Comparison of ENCODE assay signal across 9 cellular contexts in the genomic region with DNA sequence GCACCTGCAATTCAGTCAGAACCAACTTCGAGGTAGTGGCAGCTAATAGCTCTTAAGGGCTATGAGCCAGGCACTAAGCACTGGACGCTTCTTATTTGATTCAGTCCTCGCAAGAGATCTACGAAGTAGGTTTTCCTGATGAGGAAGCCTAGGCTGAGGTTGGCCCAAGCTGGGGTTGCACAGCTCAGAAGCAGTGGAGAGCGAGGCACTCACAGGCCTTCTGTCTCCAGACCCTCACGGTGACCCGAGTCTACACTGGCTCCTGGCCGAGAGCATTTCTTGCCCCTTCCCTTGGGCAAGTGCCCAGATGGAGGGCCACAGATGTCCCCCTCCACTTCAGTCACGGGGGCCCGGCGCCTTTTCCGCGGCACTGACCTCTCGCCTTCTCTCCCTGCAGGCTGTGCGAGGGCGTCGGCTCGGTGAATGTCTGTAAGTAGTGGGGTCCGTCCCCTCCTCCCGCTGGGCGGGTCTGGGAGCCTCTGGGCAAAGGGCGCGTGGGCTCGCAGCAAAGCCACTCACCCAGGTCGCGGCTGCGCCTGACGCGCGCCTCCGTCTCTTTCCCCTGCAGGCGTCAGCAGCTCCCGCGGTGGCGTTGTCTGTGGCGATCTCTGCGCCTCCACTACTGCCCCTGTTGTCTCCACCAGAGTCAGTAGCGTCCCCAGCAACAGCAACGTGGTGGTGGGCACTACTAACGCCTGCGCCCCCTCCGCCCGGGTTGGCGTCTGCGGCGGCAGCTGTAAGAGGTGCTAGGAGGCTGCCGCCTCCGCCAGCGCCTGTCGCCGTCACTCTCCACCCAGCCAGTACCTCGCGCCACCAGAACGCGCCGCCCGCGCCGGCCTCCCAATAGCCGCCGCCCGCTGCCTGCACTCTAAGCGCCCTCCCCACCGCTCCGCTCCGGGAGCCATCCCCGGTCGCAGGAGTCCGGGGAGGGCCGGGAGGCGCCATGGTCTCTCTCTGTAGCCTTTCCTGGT. TPM values are rescaled to one million over a fixed set of nuclear protein-coding genes. Genes with fewer than 3 reads are reported as not detected.
A peak's percentile ranks its signal among the peaks of the same experiment; 100 is the strongest.
DNase-seq lines count a peak whose midpoint lies in the region; ATAC-seq, FAIRE-seq and TF ChIP-seq lines count a peak whose summit lies in the region.
"Had no signal": no experiment of that assay in that cellular context is flagged by ENCODE, and none has a peak within 500 bp of the region (broad histone marks: within the 10 kb centered on the region; RNA-seq: fewer than 3 reads in every experiment).

No MANE protein-coding gene starts in this region.

- peaks cover 19% of the 10 kb centered on the region for H3K27me3 ChIP-seq in keratinocyte (ENCODE audit: control insufficient read depth, extremely low read depth, insufficient read depth, low read length)
- peaks cover 30% of the 10 kb centered on the region for H3K27me3 ChIP-seq in smooth muscle cell (ENCODE audit: low read depth)

- no peaks in the 10 kb centered on the region for H3F3A ChIP-seq in smooth muscle cell (ENCODE audit: low read depth)

- H4K20me1 ChIP-seq in keratinocyte (ENCODE audit: control insufficient read depth, extremely low read depth, insufficient read depth, low read length) = no peaks in the 10 kb centered on the region
- H4K20me1 ChIP-seq in smooth muscle cell (ENCODE audit: low read depth) = no peaks in the 10 kb centered on the region

- 13% methylated on average over 66 of the region's 71 CpGs for WGBS in smooth muscle cell (ENCODE audit: low lambda C conversion rate)

- H3K4me3 ChIP-seq in keratinocyte (ENCODE audit: control insufficient read depth in 2 of 3, extremely low read depth in 1 of 3, insufficient read depth in 2 of 3, low read depth in 1 of 3, low read length in 3 of 3) (peak overlapping the region; percentile 33 to 69 (median 65)), smooth muscle cell (peak overlapping the region; percentile 53)

- ATAC-seq in HG03571 (IDR thresholded peaks at IDR 0.05; ENCODE audit: unreplicated experiment) = no peak

- no peaks in the 10 kb centered on the region for H3K36me3 ChIP-seq in keratinocyte (ENCODE audit: control insufficient read depth in 2 of 2, extremely low read depth in 1 of 2, insufficient read depth in 2 of 2, low read length in 2 of 2)
- no peaks in the 10 kb centered on the region for H3K36me3 ChIP-seq in smooth muscle cell (ENCODE audit: low read depth)

- peak; percentile 64 for DNase-seq in activated effector memory CD4-positive, alpha-beta T cell treated with anti-CD3 and anti-CD28 coated beads, Interleukin-2, amount 50 U/mL, for 16 hours
- no peak for DNase-seq in activated effector memory CD4-positive, alpha-beta T cell treated with Interleukin-2 at 50 U/mL for 16 hours
- DNase-seq in SHP77 treated with DMSO at 0.1 percent for 48 hours (lab: John Stamatoyannopoulos, UW) (peak; percentile 20), caudate nucleus (lab: John Stamatoyannopoulos, UW) (peak in 50 of 61 donors; percentile 6 to 91 (median 44)), keratinocyte (ENCODE audit: low read depth, low spot score) (no peak), smooth muscle cell (lab: John Stamatoyannopoulos, UW; ENCODE audit: unreplicated experiment) (peak; percentile 36), H4 (ENCODE audit: low spot score) (no peak)

- peak overlapping the region; percentile 44 for H3K27ac ChIP-seq in caudate nucleus (ENCODE audit: low read depth, low read length)
- H3K27ac ChIP-seq in keratinocyte (ENCODE audit: control insufficient read depth, insufficient read depth, low read length) = no peak overlapping the region
- no peak overlapping the region for H3K27ac ChIP-seq in smooth muscle cell (ENCODE audit: low read depth)

- H3K9me1 ChIP-seq in keratinocyte (ENCODE audit: control insufficient read depth, extremely low read depth, insufficient read depth, low read length) = no peaks in the 10 kb centered on the region

- H3K9ac ChIP-seq in keratinocyte (ENCODE audit: control insufficient read depth, extremely low read depth, insufficient read depth, low read length) (peak overlapping the region; percentile 64), smooth muscle cell (ENCODE audit: low read depth) (peak overlapping the region; percentile 57)

- FAIRE-seq in keratinocyte (lab: Jason Lieb, UNC) = no peak
- FAIRE-seq: endometrium had no signal

- H3K4me2 ChIP-seq in keratinocyte (ENCODE audit: control insufficient read depth, extremely low read depth, insufficient read depth, low read depth, low read length) (peak overlapping the region; percentile 83), smooth muscle cell (peak overlapping the region; percentile 92)

- H3K9me3 ChIP-seq in keratinocyte (ENCODE audit: control insufficient read depth, low read depth, low read length) (no peaks in the 10 kb centered on the region), smooth muscle cell (replicated peaks; ENCODE audit: low read depth) (no peaks in the 10 kb centered on the region)

- dilution Hi-C loops in keratinocyte (cut with MboI; ENCODE audit: extremely low pct_ligation_motif_present, low sequenced_read_pairs) = no loop called here

- H3K4me1 ChIP-seq in keratinocyte (ENCODE audit: control insufficient read depth, extremely low read depth, insufficient read depth, low read length) = peaks cover 12% of the 10 kb centered on the region
- peaks cover 4% of the 10 kb centered on the region for H3K4me1 ChIP-seq in smooth muscle cell (ENCODE audit: low read depth)

- TF ChIP-seq CTCF in keratinocyte (optimal IDR thresholded peaks at IDR 0.05 in 1 of 3, IDR thresholded peaks at IDR 0.05 in 1 of 3, conservative IDR thresholded peaks at IDR 0.05 in 1 of 3; ENCODE audit: extremely low read depth in 1 of 3, insufficient read depth in 2 of 3, low read length in 3 of 3) (peak in 1 of 3 experiments; percentile 7), smooth muscle cell (IDR thresholded peaks at IDR 0.05; ENCODE audit: borderline replicate concordance, insufficient read depth, poor library complexity, severe bottlenecking) (no peak)

- no peaks in the 10 kb centered on the region for H3K79me2 ChIP-seq in keratinocyte (ENCODE audit: control insufficient read depth, insufficient read depth, low read length)
- H3K79me2 ChIP-seq in smooth muscle cell (ENCODE audit: low read depth) = no peaks in the 10 kb centered on the region

- H2AFZ ChIP-seq in keratinocyte (ENCODE audit: control insufficient read depth, low read length) (peak overlapping the region; percentile 86), smooth muscle cell (ENCODE audit: low read depth) (peak overlapping the region; percentile 67)

RNA-seq across cellular contexts. Expression of a gene that starts 13.1 kb away (rescaled TPM):
- polyA plus RNA-seq in keratinocyte = not detected in 3 replicates
- not detected for polyA plus RNA-seq in keratinocyte (2011; ENCODE audit: low read depth)
- polyA plus RNA-seq in keratinocyte (2011; cell fraction: cytosol; rRNA removed) = not detected in 2 replicates
- polyA plus RNA-seq in keratinocyte (2011; cell fraction: nucleus; rRNA removed) = not detected in 2 replicates
- not detected in 2 replicates for polyA plus RNA-seq in keratinocyte (2012; ENCODE audit: low replicate concordance)
- not detected in 3 replicates for polyA minus RNA-seq in keratinocyte
- polyA minus RNA-seq in keratinocyte (2011; cell fraction: cytosol; rRNA and poly(A)+ RNA removed) = not detected
- polyA minus RNA-seq in keratinocyte (2011; cell fraction: nucleus; rRNA and poly(A)+ RNA removed) = not detected in 2 replicates
- not detected in 2 replicates for total RNA-seq in smooth muscle cell
- not detected in 2 replicates for polyA plus RNA-seq in smooth muscle cell
- total RNA-seq in H4 (2014; rRNA removed; shearing (Covaris generic)) = not detected in 2 replicates

RNA-seq across cellular contexts. Expression of a gene that starts 16.8 kb away (rescaled TPM):
- polyA plus RNA-seq in keratinocyte = 0.03 to 0.15 TPM in 2 of 3 replicates, not detected in the other
- 0.96 TPM for polyA plus RNA-seq in keratinocyte (2011; ENCODE audit: low read depth)
- polyA plus RNA-seq in keratinocyte (2011; cell fraction: cytosol; rRNA removed) = 0.04 and 0.05 TPM in 2 replicates
- polyA plus RNA-seq in keratinocyte (2011; cell fraction: nucleus; rRNA removed) = 0.09 TPM in 1 of 2 replicates, not detected in the other
- 0.09 and 0.95 TPM in 2 replicates for polyA plus RNA-seq in keratinocyte (2012; ENCODE audit: low replicate concordance)
- 0.20 TPM in 1 of 3 replicates, not detected in the others for polyA minus RNA-seq in keratinocyte
- polyA minus RNA-seq in keratinocyte (2011; cell fraction: cytosol; rRNA and poly(A)+ RNA removed) = not detected
- polyA minus RNA-seq in keratinocyte (2011; cell fraction: nucleus; rRNA and poly(A)+ RNA removed) = not detected in 2 replicates
- 0.18 and 1.4 TPM in 2 replicates for total RNA-seq in smooth muscle cell
- polyA plus RNA-seq in smooth muscle cell = 0.49 and 1.7 TPM in 2 replicates
- 5.7 and 10.8 TPM in 2 replicates for total RNA-seq in H4 (2014; rRNA removed; shearing (Covaris generic))

RNA-seq across cellular contexts. Expression of a gene that starts 33.7 kb away (rescaled TPM):
- polyA plus RNA-seq in keratinocyte = 0.03 TPM in 1 of 3 replicates, not detected in the others
- not detected for polyA plus RNA-seq in keratinocyte (2011; ENCODE audit: low read depth)
- polyA plus RNA-seq in keratinocyte (2011; cell fraction: cytosol; rRNA removed) = not detected in 2 replicates
- not detected in 2 replicates for polyA plus RNA-seq in keratinocyte (2011; cell fraction: nucleus; rRNA removed)
- 0.20 TPM in 1 of 2 replicates, not detected in the other for polyA plus RNA-seq in keratinocyte (2012; ENCODE audit: low replicate concordance)
- polyA minus RNA-seq in keratinocyte = not detected in 3 replicates
- not detected for polyA minus RNA-seq in keratinocyte (2011; cell fraction: cytosol; rRNA and poly(A)+ RNA removed)
- polyA minus RNA-seq in keratinocyte (2011; cell fraction: nucleus; rRNA and poly(A)+ RNA removed) = not detected in 2 replicates
- total RNA-seq in smooth muscle cell = not detected in 2 replicates
- polyA plus RNA-seq in smooth muscle cell = not detected in 2 replicates
- 0.31 and 0.93 TPM in 2 replicates for total RNA-seq in H4 (2014; rRNA removed; shearing (Covaris generic))

RNA-seq across cellular contexts. Expression of a gene that starts 59.2 kb away (rescaled TPM):
- polyA plus RNA-seq in keratinocyte = not detected in 3 replicates
- not detected for polyA plus RNA-seq in keratinocyte (2011; ENCODE audit: low read depth)
- not detected in 2 replicates for polyA plus RNA-seq in keratinocyte (2011; cell fraction: cytosol; rRNA removed)
- not detected in 2 replicates for polyA plus RNA-seq in keratinocyte (2011; cell fraction: nucleus; rRNA removed)
- not detected in 2 replicates for polyA plus RNA-seq in keratinocyte (2012; ENCODE audit: low replicate concordance)
- polyA minus RNA-seq in keratinocyte = not detected in 3 replicates
- not detected for polyA minus RNA-seq in keratinocyte (2011; cell fraction: cytosol; rRNA and poly(A)+ RNA removed)
- polyA minus RNA-seq in keratinocyte (2011; cell fraction: nucleus; rRNA and poly(A)+ RNA removed) = not detected in 2 replicates
- total RNA-seq in smooth muscle cell = not detected in 2 replicates
- polyA plus RNA-seq in smooth muscle cell = not detected in 2 replicates
- total RNA-seq in H4 (2014; rRNA removed; shearing (Covaris generic)) = not detected in 2 replicates

Comparison
In these comparisons a context has a peak if more than half of its experiments do, and no peak if none do; other contexts are left out.
1. DNase-seq: peak in activated effector memory CD4-positive, alpha-beta T cell treated with anti-CD3 and anti-CD28 coated beads, Interleukin-2, amount 50 U/mL, for 16 hours (single experiment), SHP77 treated with DMSO at 0.1 percent for 48 hours (single experiment), caudate nucleus (50 of 61) and smooth muscle cell (single experiment); none in activated effector memory CD4-positive, alpha-beta T cell treated with Interleukin-2 at 50 U/mL for 16 hours (single experiment), keratinocyte (single experiment) and H4 (single experiment).